1 cellular context compared by ENCODE assay signal in genomic region chr12:96265836-96266235, GRCh38.
TF ChIP-seq lines count a peak whose summit lies in the region.

No MANE protein-coding gene starts in this region.

TF ChIP-seq in K562, 482 proteins besides CTCF, POLR2A, EP300 and RAD21 (continued from another document):
- no peak for TF ChIP-seq ZNF318 (IDR thresholded peaks at IDR 0.05; ENCODE audit: borderline replicate concordance in 1 of 2, low read depth in 1 of 2)
- TF ChIP-seq ADNP (tag; IDR thresholded peaks at IDR 0.05): peak; percentile 41; the same call in 1 of the 2 replicates
- no peak for TF ChIP-seq NFIX (CRISPR knock-in tag; IDR thresholded peaks at IDR 0.05; ENCODE audit: low read depth)
- no peak for TF ChIP-seq ZNF143 (CRISPR knock-in tag; IDR thresholded peaks at IDR 0.05)
- TF ChIP-seq HEY1 (CRISPR knock-in tag; IDR thresholded peaks at IDR 0.05; ENCODE audit: borderline replicate concordance): no peak
- no peak for TF ChIP-seq YY1 (IDR thresholded peaks at IDR 0.05; ENCODE audit: borderline replicate concordance in 1 of 3, control insufficient read depth in 1 of 3, extremely low read depth in 1 of 3, insufficient read depth in 3 of 3, insufficient read length in 1 of 3, insufficient replicate concordance in 2 of 3, low read depth in 1 of 3, low read length in 2 of 3)
